ENCODE assay signal across 23 cellular contexts in genomic region chr2:62482558-62483352, GRCh38.
"Had no signal": no experiment of that assay in that cellular context is flagged by ENCODE, and none has a peak within 500 bp of the region (broad histone marks: within the 10 kb centered on the region; RNA-seq: fewer than 3 reads in every experiment).

No MANE protein-coding gene starts in this region.

- H3K4me3 Mint-ChIP-seq: mesothelial cell of epicardium; naive B cell; natural killer cell; stimulated activated effector memory CD8-positive, alpha-beta T cell treated with anti-CD3 and anti-CD28 coated beads, Interleukin-12 subunit alpha, Interleukin-12 subunit beta, amount 100 ng/mL, for 72 hours; stimulated activated naive CD8-positive, alpha-beta T cell treated with anti-CD3 and anti-CD28 coated beads, Interleukin-15, amount 100 ng/mL, for 72 hours had no signal

- H3K36me3 Mint-ChIP-seq: mesothelial cell of epicardium; naive B cell; natural killer cell; stimulated activated effector memory CD8-positive, alpha-beta T cell treated with anti-CD3 and anti-CD28 coated beads, Interleukin-12 subunit alpha, Interleukin-12 subunit beta, amount 100 ng/mL, for 72 hours had no signal

- H3K9me3 Mint-ChIP-seq: natural killer cell; stimulated activated effector memory CD8-positive, alpha-beta T cell treated with anti-CD3 and anti-CD28 coated beads, Interleukin-12 subunit alpha, Interleukin-12 subunit beta, amount 100 ng/mL, for 72 hours; stimulated activated naive CD8-positive, alpha-beta T cell treated with anti-CD3 and anti-CD28 coated beads, Interleukin-15, amount 100 ng/mL, for 72 hours had no signal

- DNase-seq: islet precursor cell; left ventricle myocardium inferior; mesendoderm; naive B cell; natural killer cell; ovary; stimulated activated CD4-positive, alpha-beta T cell treated with anti-CD3 and anti-CD28 coated beads, Interleukin-12 subunit alpha, Interleukin-12 subunit beta, amount 100 ng/mL, for 4 hours; stimulated activated CD4-positive, alpha-beta T cell treated with anti-CD3 and anti-CD28 coated beads, Interleukin-15, amount 100 ng/mL, for 24 hours; stimulated activated CD4-positive, alpha-beta T cell treated with anti-CD3 and anti-CD28 coated beads, Interleukin-2, amount 100 ng/mL, for 24 hours; stimulated activated CD4-positive, alpha-beta T cell treated with anti-CD3 and anti-CD28 coated beads, Interleukin-4, amount 100 ng/mL, for 24 hours; stimulated activated naive CD4-positive, alpha-beta T cell treated with Interleukin-2 at 50 U/mL for 16 hours; stimulated activated naive CD8-positive, alpha-beta T cell treated with anti-CD3 and anti-CD28 coated beads, Interleukin-15, amount 100 ng/mL, for 72 hours; substantia nigra; upper lobe of left lung had no signal

- H3K27ac Mint-ChIP-seq: mesothelial cell of epicardium; natural killer cell; progenitor cell of endocrine pancreas; stimulated activated effector memory CD8-positive, alpha-beta T cell treated with anti-CD3 and anti-CD28 coated beads, Interleukin-12 subunit alpha, Interleukin-12 subunit beta, amount 100 ng/mL, for 72 hours; stimulated activated naive CD8-positive, alpha-beta T cell treated with anti-CD3 and anti-CD28 coated beads, Interleukin-15, amount 100 ng/mL, for 72 hours had no signal

- H3K4me3 ChIP-seq: left ventricle myocardium inferior, lung, ovary, right atrium auricular region, skin epidermis, tibial nerve, upper lobe of left lung, vagina had no signal

- H3K9me3 ChIP-seq: left ventricle myocardium inferior, ovary, right atrium auricular region, tibial nerve, upper lobe of left lung, vagina had no signal

- H3K27ac ChIP-seq: left ventricle myocardium inferior, ovary, right atrium auricular region, skin epidermis, tibial nerve, upper lobe of left lung, vagina had no signal

- ATAC-seq: natural killer cell; sciatic nerve; stimulated activated effector memory CD8-positive, alpha-beta T cell treated with anti-CD3 and anti-CD28 coated beads, Interleukin-12 subunit alpha, Interleukin-12 subunit beta, amount 100 ng/mL, for 72 hours; stimulated activated naive CD8-positive, alpha-beta T cell treated with anti-CD3 and anti-CD28 coated beads, Interleukin-15, amount 100 ng/mL, for 72 hours had no signal

- H3K27me3 ChIP-seq: ovary, right atrium auricular region, tibial nerve, upper lobe of left lung, vagina had no signal

- H3K27me3 Mint-ChIP-seq: progenitor cell of endocrine pancreas had no signal

- H3K36me3 ChIP-seq: left ventricle myocardium inferior, ovary, right atrium auricular region, tibial nerve, upper lobe of left lung, vagina had no signal

- H3K4me1 Mint-ChIP-seq: natural killer cell; stimulated activated effector memory CD8-positive, alpha-beta T cell treated with anti-CD3 and anti-CD28 coated beads, Interleukin-12 subunit alpha, Interleukin-12 subunit beta, amount 100 ng/mL, for 72 hours; stimulated activated naive CD8-positive, alpha-beta T cell treated with anti-CD3 and anti-CD28 coated beads, Interleukin-15, amount 100 ng/mL, for 72 hours had no signal
